ENCODE assay signal across 20 cellular contexts in genomic region chr6:15595461-15596173, GRCh38.
DNase-seq lines count a peak whose midpoint lies in the region; ATAC-seq, FAIRE-seq and TF ChIP-seq lines count a peak whose summit lies in the region.
"Had no signal": no experiment of that assay in that cellular context is flagged by ENCODE, and none has a peak within 500 bp of the region (broad histone marks: within the 10 kb centered on the region; RNA-seq: fewer than 3 reads in every experiment).

No MANE protein-coding gene starts in this region.

- no peaks in the 10 kb centered on the region for H3K27me3 ChIP-seq in fibroblast of lung (ENCODE audit: control insufficient read depth, insufficient read depth, low read length)
- H3K27me3 ChIP-seq in small intestine (ENCODE audit: control insufficient read depth in 2 of 2, insufficient read depth in 2 of 2, low read length in 2 of 2): no peaks in the 10 kb centered on the region
- H3K27me3 ChIP-seq in suprapubic skin: no peaks in the 10 kb centered on the region
- H3K27me3 ChIP-seq: adrenal gland had no signal

- no peak overlapping the region for H2AFZ ChIP-seq in fibroblast of lung (ENCODE audit: low read length)
- H2AFZ ChIP-seq: parathyroid adenoma had no signal

- H3K27ac ChIP-seq in fibroblast of lung (ENCODE audit: insufficient read depth, low read length) (no peak overlapping the region), small intestine (ENCODE audit: low read depth in 1 of 2, low read length in 1 of 2) (no peak overlapping the region), suprapubic skin (no peak overlapping the region)
- H3K27ac ChIP-seq: adrenal gland, parathyroid adenoma had no signal

- no peak for TF ChIP-seq EP300 in suprapubic skin (IDR thresholded peaks at IDR 0.05)

- H3K4me2 ChIP-seq in fibroblast of lung (ENCODE audit: extremely low read depth, insufficient read depth, low read length): no peak overlapping the region

- ATAC-seq in omental fat pad (ENCODE audit: low FRiP score): peak; percentile 76
- ATAC-seq: SK-N-SH treated with all-trans-retinoic acid at 6 μM for 48 hours; stimulated activated memory B cell treated with anti-CD40 and anti-IgM and Interleukin-4, amounts not matched to agents 10 μg/mL and 1 μg/mL and 100 μg/mL, for 72 hours had no signal

- no peak overlapping the region for H3K4me3 ChIP-seq in fibroblast of lung (replicated peaks in 1 of 4; ENCODE audit: control extremely low read depth in 1 of 4, insufficient read depth in 1 of 4, low read depth in 3 of 4, low read length in 4 of 4)
- H3K4me3 ChIP-seq in small intestine (ENCODE audit: low read depth in 1 of 2, low read length in 2 of 2): no peak overlapping the region
- no peak overlapping the region for H3K4me3 ChIP-seq in suprapubic skin
- H3K4me3 ChIP-seq: adrenal gland had no signal

- H4K20me1 ChIP-seq in fibroblast of lung (ENCODE audit: control insufficient read depth, extremely low read depth, insufficient read depth, low read length): no peaks in the 10 kb centered on the region

- no peaks in the 10 kb centered on the region for H3K4me1 ChIP-seq in fibroblast of lung (ENCODE audit: control insufficient read depth, extremely low read depth, insufficient read depth, low read length)
- peaks cover 0 to 5% of the 10 kb centered on the region in 2 donors for H3K4me1 ChIP-seq in small intestine (ENCODE audit: control insufficient read depth in 2 of 2, insufficient read depth in 1 of 2, low read depth in 1 of 2, low read length in 1 of 2)
- H3K4me1 ChIP-seq in suprapubic skin: peaks cover 8% of the 10 kb centered on the region

- no peak overlapping the region for H3K9ac ChIP-seq in fibroblast of lung (ENCODE audit: insufficient read depth, low read length)
- H3K9ac ChIP-seq: parathyroid adenoma had no signal

- FAIRE-seq in small intestine (lab: Jason Lieb, UNC): no peak
- FAIRE-seq: H1 had no signal

- no peak for TF ChIP-seq POLR2A in suprapubic skin (IDR thresholded peaks at IDR 0.05)

- 72 to 75% (median 74%) methylated on average over 7 of the region's 7 CpGs for WGBS in small intestine, 3 donors
- 65% methylated on average over 7 of the region's 7 CpGs for WGBS in suprapubic skin

- DNase-seq in EH (ENCODE audit: low read depth) (peak; percentile 6), RPMI7951 (ENCODE audit: low read depth) (peak; percentile 54), fibroblast of lung (ENCODE audit: low read depth in 2 of 2) (peak; percentile 13 to 58), omental fat pad (ENCODE audit: low spot score) (no peak), SW 1271 (lab: John Stamatoyannopoulos, UW) (no peak), small intestine (no peak), suprapubic skin (ENCODE audit: low spot score in 2 of 2) (no peak), NCI-H1105 treated with DMSO at 0.1 percent for 48 hours (lab: John Stamatoyannopoulos, UW) (no peak)
- DNase-seq: activated B cell treated with CpG ODN at 0.5 μM for 24 hours; activated T-cell treated with anti-CD3 and anti-CD28 coated beads for 4 hours; adrenal gland; effector memory CD4-positive, alpha-beta T cell; EL; NCI-H146; NCI-H774; stimulated activated CD4-positive, alpha-beta T cell treated with anti-CD3 and anti-CD28 coated beads, Interleukin-2, amount 100 ng/mL, for 48 hours had no signal

- H3K9me3 ChIP-seq in fibroblast of lung (ENCODE audit: control insufficient read depth, insufficient read depth, low read depth, low read length) (no peaks in the 10 kb centered on the region), small intestine (ENCODE audit: control insufficient read depth, low read depth) (no peaks in the 10 kb centered on the region), suprapubic skin (no peaks in the 10 kb centered on the region)
- H3K9me3 ChIP-seq: adrenal gland had no signal

- H3K36me3 ChIP-seq in fibroblast of lung (ENCODE audit: control insufficient read depth, insufficient read depth, low read length) (no peaks in the 10 kb centered on the region), small intestine (ENCODE audit: control insufficient read depth in 2 of 2, insufficient read depth in 2 of 2, low read length in 2 of 2) (no peaks in the 10 kb centered on the region), suprapubic skin (no peaks in the 10 kb centered on the region)
- H3K36me3 ChIP-seq: adrenal gland had no signal

- TF ChIP-seq CTCF in fibroblast of lung (conservative IDR thresholded peaks at IDR 0.05 in 1 of 2, IDR thresholded peaks at IDR 0.05 in 1 of 2; ENCODE audit: low read depth in 1 of 2, low read length in 2 of 2) (no peak), omental fat pad (IDR thresholded peaks at IDR 0.05) (no peak), suprapubic skin (IDR thresholded peaks at IDR 0.05) (no peak)

- no peaks in the 10 kb centered on the region for H3K79me2 ChIP-seq in fibroblast of lung (ENCODE audit: control insufficient read depth, insufficient read depth, low read length)

Comparison
In these comparisons a context has a peak if more than half of its experiments do, and no peak if none do; other contexts are left out.
1. DNase-seq: peak in EH (single experiment), RPMI7951 (single experiment) and fibroblast of lung (2 of 2); none in omental fat pad (single experiment), SW 1271 (0 of 2), small intestine (single experiment), suprapubic skin (0 of 2) and NCI-H1105 treated with DMSO at 0.1 percent for 48 hours (single experiment).